Comparison of ENCODE assay signal across 14 cellular contexts in genomic region chrX:134443020-134443419, GRCh38. TPM values are rescaled to one million over a fixed set of nuclear protein-coding genes. Genes with fewer than 3 reads are reported as not detected.
DNase-seq lines count a peak whose midpoint lies in the region; ATAC-seq and TF ChIP-seq lines count a peak whose summit lies in the region.
"Had no signal": no experiment of that assay in that cellular context is flagged by ENCODE, and none has a peak within 500 bp of the region (broad histone marks: within the 10 kb centered on the region; RNA-seq: fewer than 3 reads in every experiment).

No MANE protein-coding gene starts in this region.

- no peak overlapping the region for H3K27ac Mint-ChIP-seq in type B pancreatic cell
- H3K27ac Mint-ChIP-seq: activated CD4-positive, alpha-beta memory T cell treated with anti-CD3 and anti-CD28 coated beads for 36 hours had no signal

- H3K27ac ChIP-seq in Karpas-422 (ENCODE audit: low read length) (peak overlapping the region; percentile 86), coronary artery (no peak overlapping the region)
- H3K27ac ChIP-seq: parathyroid adenoma, PC-9 had no signal

- H3K9me3 Mint-ChIP-seq in type B pancreatic cell = no peaks in the 10 kb centered on the region
- H3K9me3 Mint-ChIP-seq: activated CD4-positive, alpha-beta memory T cell treated with anti-CD3 and anti-CD28 coated beads for 36 hours had no signal

- H3K27me3 ChIP-seq in Karpas-422 (ENCODE audit: low read length) = no peaks in the 10 kb centered on the region
- H3K27me3 ChIP-seq in kidney epithelial cell (ENCODE audit: control insufficient read depth, insufficient read depth, low read length) = no peaks in the 10 kb centered on the region

- TF ChIP-seq CTCF in GM13976 (IDR thresholded peaks at IDR 0.05; ENCODE audit: borderline replicate concordance, control extremely low read depth, extremely low read depth, insufficient read depth, missing control alignments) (no peak), kidney epithelial cell (IDR thresholded peaks at IDR 0.05; ENCODE audit: insufficient read depth, low read length, poor library complexity, severe bottlenecking) (no peak), type B pancreatic cell (conservative IDR thresholded peaks at IDR 0.05) (no peak), coronary artery (IDR thresholded peaks at IDR 0.05) (no peak)

- H2AFZ ChIP-seq in Karpas-422 (ENCODE audit: low read length) = no peak overlapping the region
- H2AFZ ChIP-seq: parathyroid adenoma, PC-9 had no signal

- H3K36me3 Mint-ChIP-seq in type B pancreatic cell = peaks cover 4% of the 10 kb centered on the region

- no peaks in the 10 kb centered on the region for H3K9me2 ChIP-seq in Karpas-422 (replicated peaks; ENCODE audit: insufficient read depth, low read length)

- H3K4me3 Mint-ChIP-seq in type B pancreatic cell = no peak overlapping the region
- H3K4me3 Mint-ChIP-seq: activated CD4-positive, alpha-beta memory T cell treated with anti-CD3 and anti-CD28 coated beads for 36 hours had no signal

- H3K4me1 ChIP-seq in Karpas-422 (ENCODE audit: low read length) = peaks cover 19% of the 10 kb centered on the region
- H3K4me1 ChIP-seq: parathyroid adenoma had no signal

- no peaks in the 10 kb centered on the region for H3K9me3 ChIP-seq in Karpas-422 (ENCODE audit: low read length)

- H3K4me3 ChIP-seq in Karpas-422 (ENCODE audit: low read length) = no peak overlapping the region
- no peak overlapping the region for H3K4me3 ChIP-seq in kidney epithelial cell (ENCODE audit: low read depth, low read length)
- H3K4me3 ChIP-seq in coronary artery = no peak overlapping the region
- H3K4me3 ChIP-seq: PC-9 had no signal

- H3K79me2 ChIP-seq in Karpas-422 (ENCODE audit: low read length) = no peaks in the 10 kb centered on the region
- H3K79me2 ChIP-seq: parathyroid adenoma had no signal

- H3K4me1 Mint-ChIP-seq in type B pancreatic cell (ENCODE audit: unreplicated experiment) = no peaks in the 10 kb centered on the region

- H3K27me3 Mint-ChIP-seq in type B pancreatic cell = no peaks in the 10 kb centered on the region
- H3K27me3 Mint-ChIP-seq: activated CD4-positive, alpha-beta memory T cell treated with anti-CD3 and anti-CD28 coated beads for 36 hours had no signal

- H4K20me1 ChIP-seq in Karpas-422 (ENCODE audit: insufficient read depth, low read depth, low read length) = no peaks in the 10 kb centered on the region

- no peak overlapping the region for H3K9ac ChIP-seq in Karpas-422 (ENCODE audit: low read length)
- H3K9ac ChIP-seq: parathyroid adenoma had no signal

- no peaks in the 10 kb centered on the region for H3K36me3 ChIP-seq in Karpas-422 (ENCODE audit: insufficient read depth, low read length)
- H3K36me3 ChIP-seq in kidney epithelial cell (ENCODE audit: control insufficient read depth, insufficient read depth, low read length) = no peaks in the 10 kb centered on the region

- in situ Hi-C loops in GM13976 (cut with MboI; ENCODE audit: low sequenced_read_pairs, unreplicated experiment) (no loop called here), KBM-7 (cut with MboI; ENCODE audit: low pct_unique_long_range_greater_than_20kb, low sequenced_read_pairs) (no loop called here)

- peak; percentile 80 for ATAC-seq in GM21423 (IDR thresholded peaks at IDR 0.05; ENCODE audit: unreplicated experiment)

- H3K4me2 ChIP-seq in Karpas-422 (ENCODE audit: low read depth, low read length, poor library complexity, severe bottlenecking) = peak overlapping the region; percentile 39
- H3K4me2 ChIP-seq: PC-9 had no signal

- DNase-seq in GM13976 (ENCODE audit: low spot score) (peak; percentile 21), Karpas-422 (peak; percentile 65), kidney epithelial cell (ENCODE audit: low read depth) (peak; percentile 52), type B pancreatic cell (ENCODE audit: extremely low spot score, unreplicated experiment) (no peak), coronary artery (ENCODE audit: low spot score) (no peak), KBM-7 (no peak)
- DNase-seq in effector CD8-positive, alpha-beta T cell (lab: John Stamatoyannopoulos, UW) = no peak
- DNase-seq: activated CD4-positive, alpha-beta memory T cell treated with anti-CD3 and anti-CD28 coated beads for 36 hours; activated gamma-delta T cell; NCI-H1694; PC-9; T-helper 2 cell had no signal

RNA-seq across cellular contexts. Expression of gene HPRT1, which starts 16.9 kb away (rescaled TPM):
- 17.1 and 52.2 TPM in 2 replicates for total RNA-seq in Karpas-422 (2014; rRNA removed; shearing (Covaris generic); ENCODE audit: low replicate concordance)
- total RNA-seq in kidney epithelial cell = 4.0 and 9.6 TPM in 2 replicates
- total RNA-seq in type B pancreatic cell (ENCODE audit: low replicate concordance) = 13.7 and 20.5 TPM in 2 replicates

Comparison
In these comparisons a context has a peak if more than half of its experiments do, and no peak if none do; other contexts are left out.
1. DNase-seq: peak in GM13976 (single experiment), Karpas-422 (single experiment) and kidney epithelial cell (single experiment); none in type B pancreatic cell (single experiment), effector CD8-positive, alpha-beta T cell (single experiment), coronary artery (single experiment) and KBM-7 (single experiment).